In genomic region chr10:37576154-37576553, GRCh38 we compare ENCODE assay signal across 21 cellular contexts.
"Had no signal": no experiment of that assay in that cellular context is flagged by ENCODE, and none has a peak within 500 bp of the region (broad histone marks: within the 10 kb centered on the region; RNA-seq: fewer than 3 reads in every experiment).

No MANE protein-coding gene starts in this region.

- H3K4me2 ChIP-seq: hepatocyte had no signal

- H3K27me3 ChIP-seq: colonic mucosa, esophagus squamous epithelium, foreskin keratinocyte, gastroesophageal sphincter, heart left ventricle, hepatocyte, left lung had no signal

- H3K27ac ChIP-seq: colonic mucosa, epithelial cell of prostate, esophagus squamous epithelium, foreskin keratinocyte, gastroesophageal sphincter, heart left ventricle, hepatocyte, left lung, lower lobe of right lung had no signal

- ATAC-seq: effector memory CD8-positive, alpha-beta T cell; esophagus mucosa; foreskin keratinocyte; gastroesophageal sphincter; heart left ventricle; left cardiac atrium; left lung; left ventricle myocardium superior; lower lobe of right lung; mucosa of descending colon; naive thymus-derived CD4-positive, alpha-beta T cell had no signal

- H3K4me1 ChIP-seq: colonic mucosa, esophagus squamous epithelium, foreskin keratinocyte, gastroesophageal sphincter, heart left ventricle, left lung, lower lobe of right lung had no signal

- H3K4me3 ChIP-seq: colonic mucosa, esophagus squamous epithelium, gastroesophageal sphincter, heart left ventricle, hepatocyte, left lung, lower lobe of right lung, mucosa of descending colon had no signal

- H3K36me3 ChIP-seq: colonic mucosa, esophagus squamous epithelium, gastroesophageal sphincter, heart left ventricle, left lung, lower lobe of right lung had no signal

- DNase-seq: colonic mucosa; cortex of kidney; effector CD8-positive, alpha-beta T cell; effector memory CD8-positive, alpha-beta T cell; endodermal cell; erythroblast; esophagus squamous epithelium; foreskin keratinocyte; heart left ventricle; hypothalamus; left cardiac atrium; left lung; left ventricle myocardium superior; lower lobe of right lung; mesenchymal stem cell; mucosa of descending colon; naive thymus-derived CD4-positive, alpha-beta T cell had no signal

- H2AFZ ChIP-seq: hepatocyte had no signal

- H3K9me3 ChIP-seq: colonic mucosa, lower lobe of right lung had no signal

- H3K79me2 ChIP-seq: hepatocyte had no signal
